24 cellular contexts compared by ENCODE assay signal in the genomic region with DNA sequence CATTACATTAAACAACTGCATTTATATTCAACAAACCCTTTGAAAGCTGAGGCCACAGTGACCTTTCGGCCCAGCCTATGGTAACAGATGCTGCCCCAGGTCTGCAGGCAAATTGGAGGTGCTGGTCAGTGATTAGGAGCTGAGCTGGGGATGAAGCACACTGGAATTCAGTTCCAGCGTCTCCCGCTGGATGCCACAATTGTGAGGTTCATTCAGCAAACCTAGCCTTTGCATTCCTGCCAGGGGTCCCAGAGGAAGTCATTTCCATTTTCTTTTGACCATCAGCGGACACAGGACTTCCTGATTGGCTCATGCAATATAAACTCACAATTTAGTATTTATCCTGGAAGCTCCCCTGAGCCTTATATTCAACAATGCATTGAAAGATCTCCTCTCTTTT.
DNase-seq lines count a peak whose midpoint lies in the region; ATAC-seq, FAIRE-seq and TF ChIP-seq lines count a peak whose summit lies in the region.
"Had no signal": no experiment of that assay in that cellular context is flagged by ENCODE, and none has a peak within 500 bp of the region (broad histone marks: within the 10 kb centered on the region; RNA-seq: fewer than 3 reads in every experiment).

No MANE protein-coding gene starts in this region.

- peak overlapping the region; percentile 16 for H4K5ac ChIP-seq in mesendoderm (ENCODE audit: low read length)

- H3K79me2 ChIP-seq in GM23338 (replicated peaks; ENCODE audit: insufficient read depth) (no peaks in the 10 kb centered on the region), endothelial cell of umbilical vein (ENCODE audit: control insufficient read depth, insufficient read depth, low read length) (no peaks in the 10 kb centered on the region), mesendoderm (ENCODE audit: control insufficient read depth, insufficient read depth, low read length) (no peaks in the 10 kb centered on the region)

- intact Hi-C loops in endothelial cell of umbilical vein (cut with micrococcal nuclease), result no loop called here

- CTCF ChIA-PET in WTC11 (lab: Charles Lee) (interaction anchor here (0.9 to 1.5 kb wide), 4 partner anchors 12 to 59 kb away, joined by 3 to 11 read pairs (median 6); no protein-coding TSS in a partner anchor), endothelial cell of umbilical vein (lab: Charles Lee) (interaction anchor here (1.0 to 1.2 kb wide), 2 partner anchors 8 to 15 kb away, joined by 3 to 4 read pairs; no protein-coding TSS in a partner anchor)
- CTCF ChIA-PET in activated CD4-positive, alpha-beta T cell treated with anti-CD3 and anti-CD28 coated beads, Interleukin-2, amount 10 ng/mL, durations not matched to agents 7 days and 5 days (lab: Charles Lee), result no interaction called here

- peak; percentile 68 for DNase-seq in GM23338 (ENCODE audit: low spot score)
- no peak for DNase-seq in WTC11 (ENCODE audit: low spot score)
- DNase-seq in endothelial cell of umbilical vein (ENCODE audit: low read depth, low spot score), result peak; percentile 3
- DNase-seq in mesendoderm, result peak; percentile 42
- DNase-seq in NCI-H446 (lab: John Stamatoyannopoulos, UW), result no peak
- no peak for DNase-seq in activated CD4-positive, alpha-beta T cell treated with anti-CD3 and anti-CD28 coated beads, Interleukin-2, amount 10 ng/mL, durations not matched to agents 7 days and 5 days
- DNase-seq in GM19239 (ENCODE audit: insufficient read length, low spot score), result no peak
- DNase-seq: AML-193; Calu3; CD8-positive, alpha-beta memory T cell; DMS153; HCEC 1CT; Karpas-422; MV-4-11; NCI-H1105 treated with DMSO at 0.1 percent for 48 hours; NCI-H2029 treated with DMSO at 0.1 percent for 48 hours; NCI-H226; NCI-H524 treated with DMSO at 0.1 percent for 48 hours; NCI-H82; Peyer's patch had no signal

- H2BK120ac ChIP-seq in mesendoderm (ENCODE audit: low read depth, low read length), result no peak overlapping the region

- no peak overlapping the region for H3K56ac ChIP-seq in mesendoderm (ENCODE audit: low read length)

- POLR2A ChIA-PET in WTC11 (lab: Charles Lee) (interaction anchor here (0.5 kb wide), 1 partner anchor 832 kb away, joined by 3 read pairs; no protein-coding TSS in a partner anchor), endothelial cell of umbilical vein (lab: Charles Lee) (no interaction called here)
- POLR2A ChIA-PET in activated CD4-positive, alpha-beta T cell treated with anti-CD3 and anti-CD28 coated beads, Interleukin-2, amount 10 ng/mL, durations not matched to agents 7 days and 5 days (lab: Charles Lee), result no interaction called here

- H3K36me3 Mint-ChIP-seq in GM23338 (ENCODE audit: low read depth), result no peaks in the 10 kb centered on the region; the same call in 2 of the 3 replicates
- no peaks in the 10 kb centered on the region for H3K36me3 Mint-ChIP-seq in WTC11
- no peaks in the 10 kb centered on the region for H3K36me3 Mint-ChIP-seq in activated CD4-positive, alpha-beta T cell treated with anti-CD3 and anti-CD28 coated beads, Interleukin-2, amount 10 ng/mL, durations not matched to agents 7 days and 5 days (ENCODE audit: low read depth)

- H3K27me3 ChIP-seq in GM23338 (ENCODE audit: insufficient read depth) (no peaks in the 10 kb centered on the region), endothelial cell of umbilical vein (ENCODE audit: control insufficient read depth in 2 of 2, insufficient read depth in 2 of 2, low read length in 2 of 2) (peaks cover 0 to 11% of the 10 kb centered on the region in 2 experiments), mesendoderm (ENCODE audit: insufficient read depth, low read length, poor library complexity) (no peaks in the 10 kb centered on the region)
- H3K27me3 ChIP-seq: Peyer's patch had no signal

- no peak overlapping the region for H3K4me2 ChIP-seq in GM23338
- no peak overlapping the region for H3K4me2 ChIP-seq in endothelial cell of umbilical vein (ENCODE audit: insufficient read depth, low read length)
- no peak overlapping the region for H3K4me2 ChIP-seq in mesendoderm (ENCODE audit: low read length)

- no peaks in the 10 kb centered on the region for H3F3A ChIP-seq in GM23338 (replicated peaks; ENCODE audit: low read depth)

- H3K27ac ChIP-seq in GM23338 (ENCODE audit: low read depth) (no peak overlapping the region), endothelial cell of umbilical vein (ENCODE audit: insufficient read depth, low read depth, low read length) (no peak overlapping the region), mesendoderm (ENCODE audit: low read depth, low read length) (no peak overlapping the region)
- H3K27ac ChIP-seq: C4-2B, Peyer's patch had no signal

- no peaks in the 10 kb centered on the region; the same call in 2 of the 3 replicates for H3K9me3 Mint-ChIP-seq in GM23338
- H3K9me3 Mint-ChIP-seq in WTC11, result peaks cover 4% of the 10 kb centered on the region
- no peaks in the 10 kb centered on the region for H3K9me3 Mint-ChIP-seq in activated CD4-positive, alpha-beta T cell treated with anti-CD3 and anti-CD28 coated beads, Interleukin-2, amount 10 ng/mL, durations not matched to agents 7 days and 5 days
- H3K9me3 Mint-ChIP-seq: CD8-positive, alpha-beta memory T cell had no signal

- H2AK5ac ChIP-seq in mesendoderm (ENCODE audit: low read length), result no peak overlapping the region

- no peaks in the 10 kb centered on the region for H3K9me2 ChIP-seq in GM23338 (ENCODE audit: insufficient read depth)

- H3K4me3 Mint-ChIP-seq in GM23338 (no peak overlapping the region), WTC11 (no peak overlapping the region)
- H3K4me3 Mint-ChIP-seq in activated CD4-positive, alpha-beta T cell treated with anti-CD3 and anti-CD28 coated beads, Interleukin-2, amount 10 ng/mL, durations not matched to agents 7 days and 5 days, result no peak overlapping the region
- H3K4me3 Mint-ChIP-seq: CD8-positive, alpha-beta memory T cell had no signal

- H3K27ac Mint-ChIP-seq in GM23338, result peak overlapping the region; percentile 9; the same call in 1 of the 2 replicates
- 0 out of 2 replicates have a peak overlapping the region, but pooled peaks have one; percentile 12 for H3K27ac Mint-ChIP-seq in WTC11
- H3K27ac Mint-ChIP-seq in activated CD4-positive, alpha-beta T cell treated with anti-CD3 and anti-CD28 coated beads, Interleukin-2, amount 10 ng/mL, durations not matched to agents 7 days and 5 days, result no peak overlapping the region
- H3K27ac Mint-ChIP-seq: CD8-positive, alpha-beta memory T cell had no signal

- dilution Hi-C loops in endothelial cell of umbilical vein (cut with MboI; ENCODE audit: extremely low pct_ligation_motif_present, low sequenced_read_pairs), result no loop called here

- H3K9me1 ChIP-seq in endothelial cell of umbilical vein (replicated peaks; ENCODE audit: control insufficient read depth, extremely low read depth, insufficient read depth, low read length), result no peaks in the 10 kb centered on the region

- H2BK5ac ChIP-seq in mesendoderm (ENCODE audit: low read length), result no peak overlapping the region

- no peak overlapping the region for H3K4ac ChIP-seq in mesendoderm (ENCODE audit: low read depth, low read length)

- no peak overlapping the region for H3K18ac ChIP-seq in mesendoderm (ENCODE audit: low read length)

- H3K4me1 ChIP-seq in GM23338 (ENCODE audit: insufficient read depth) (peaks cover 18% of the 10 kb centered on the region; the same call in 1 of the 2 replicates), endothelial cell of umbilical vein (ENCODE audit: control insufficient read depth, extremely low read depth, insufficient read depth, low read length) (no peaks in the 10 kb centered on the region), mesendoderm (ENCODE audit: control insufficient read depth, low read depth, low read length) (peaks cover 2% of the 10 kb centered on the region)
- H3K4me1 ChIP-seq: Peyer's patch had no signal

- 0 out of 2 replicates have a peak overlapping the region, but pooled peaks have one; percentile 8 for H2AFZ ChIP-seq in GM23338
- no peak overlapping the region for H2AFZ ChIP-seq in endothelial cell of umbilical vein (ENCODE audit: low read depth, low read length)

- H3K27me3 Mint-ChIP-seq in GM23338 (ENCODE audit: insufficient read depth, low read depth, poor library complexity) (peaks cover 4% of the 10 kb centered on the region), WTC11 (ENCODE audit: low read depth) (no peaks in the 10 kb centered on the region; the same call in 1 of the 2 replicates)
- H3K27me3 Mint-ChIP-seq in activated CD4-positive, alpha-beta T cell treated with anti-CD3 and anti-CD28 coated beads, Interleukin-2, amount 10 ng/mL, durations not matched to agents 7 days and 5 days, result no peaks in the 10 kb centered on the region

- H3K4me1 Mint-ChIP-seq in GM23338, result peaks cover 21% of the 10 kb centered on the region
- peaks cover 32% of the 10 kb centered on the region for H3K4me1 Mint-ChIP-seq in WTC11
- no peaks in the 10 kb centered on the region for H3K4me1 Mint-ChIP-seq in activated CD4-positive, alpha-beta T cell treated with anti-CD3 and anti-CD28 coated beads, Interleukin-2, amount 10 ng/mL, durations not matched to agents 7 days and 5 days
- H3K4me1 Mint-ChIP-seq: CD8-positive, alpha-beta memory T cell had no signal

- no peak overlapping the region for H3K4me3 ChIP-seq in GM23338
- no peak overlapping the region for H3K4me3 ChIP-seq in endothelial cell of umbilical vein (replicated peaks in 1 of 3; ENCODE audit: insufficient read depth in 1 of 3, low read depth in 1 of 3, low read length in 3 of 3)
- no peak overlapping the region for H3K4me3 ChIP-seq in mesendoderm (ENCODE audit: low read length)
- H3K4me3 ChIP-seq: Peyer's patch had no signal

- no peak for TF ChIP-seq POLR2A in endothelial cell of umbilical vein (IDR thresholded peaks at IDR 0.05; ENCODE audit: low read depth, low read length)

- no peak overlapping the region for H2BK15ac ChIP-seq in mesendoderm (replicated peaks; ENCODE audit: low read depth)

- H3K36me3 ChIP-seq in GM23338 (ENCODE audit: insufficient read depth), result no peaks in the 10 kb centered on the region
- H3K36me3 ChIP-seq in endothelial cell of umbilical vein (ENCODE audit: control insufficient read depth in 2 of 2, extremely low read depth in 1 of 2, insufficient read depth in 2 of 2, low read length in 2 of 2), result no peaks in the 10 kb centered on the region
- no peaks in the 10 kb centered on the region for H3K36me3 ChIP-seq in mesendoderm (ENCODE audit: control insufficient read depth, insufficient read depth, low read length)
- H3K36me3 ChIP-seq: Peyer's patch had no signal

- H3K9ac ChIP-seq in endothelial cell of umbilical vein (replicated peaks; ENCODE audit: extremely low read depth, insufficient read depth, low read length), result no peak overlapping the region
- no peak overlapping the region for H3K9ac ChIP-seq in mesendoderm (ENCODE audit: low read length)

- H3K23ac ChIP-seq in mesendoderm (ENCODE audit: low read length), result no peak overlapping the region

- ATAC-seq in GM23338, result peak; percentile 94
- ATAC-seq in WTC11, result peak; percentile 89
- ATAC-seq: SK-N-SH treated with all-trans-retinoic acid at 6 μM for 48 hours had no signal

- peak in 1 of 2 experiments; percentile 29; a peak in 1 of 4 replicates for TF ChIP-seq CTCF in GM23338 (conservative IDR thresholded peaks at IDR 0.05; ENCODE audit: low read depth in 2 of 2)
- no peak for TF ChIP-seq CTCF in WTC11 (IDR thresholded peaks at IDR 0.05)
- TF ChIP-seq CTCF in endothelial cell of umbilical vein (IDR thresholded peaks at IDR 0.05; ENCODE audit: extremely low read depth in 1 of 2, insufficient read depth in 1 of 2, low read depth in 1 of 2, low read length in 2 of 2), result no peak

- no peak overlapping the region for H4K8ac ChIP-seq in mesendoderm (ENCODE audit: low read depth, low read length)

- H3K9me3 ChIP-seq in endothelial cell of umbilical vein (replicated peaks; ENCODE audit: control insufficient read depth, insufficient read depth, low read length), result no peaks in the 10 kb centered on the region
- H3K9me3 ChIP-seq: Peyer's patch had no signal

- H3K79me1 ChIP-seq in mesendoderm (ENCODE audit: low read length), result no peaks in the 10 kb centered on the region

- BruUV-seq in endothelial cell of umbilical vein (replicated peaks; lab: Mats Ljungman, UMichigan), result no TSS peak

- FAIRE-seq in endothelial cell of umbilical vein (lab: Jason Lieb, UNC) (no peak), GM19239 (lab: Jason Lieb, UNC) (no peak)
- FAIRE-seq: G401.6, GM18507 had no signal

- H4K20me1 ChIP-seq in GM23338 (replicated peaks; ENCODE audit: insufficient read depth), result no peaks in the 10 kb centered on the region
- no peaks in the 10 kb centered on the region for H4K20me1 ChIP-seq in endothelial cell of umbilical vein (replicated peaks; ENCODE audit: control insufficient read depth, extremely low read depth, insufficient read depth, low read length)

- no CpG with 5 or more reads among the region's 4 CpGs for WGBS in mesendoderm (ENCODE audit: extremely low coverage, insufficient coverage, low lambda C conversion rate)

Comparison
In these comparisons a context has a peak if more than half of its experiments do, and no peak if none do; other contexts are left out.
1. DNase-seq: peak in GM23338 (single experiment), endothelial cell of umbilical vein (single experiment) and mesendoderm (single experiment); none in WTC11 (single experiment), NCI-H446 (0 of 2), activated CD4-positive, alpha-beta T cell treated with anti-CD3 and anti-CD28 coated beads, Interleukin-2, amount 10 ng/mL, durations not matched to agents 7 days and 5 days (single experiment) and GM19239 (single experiment).